Comparison of ENCODE assay signal across 1 cellular context in genomic region chr6:108684809-108685329, GRCh38.
TF ChIP-seq lines count a peak whose summit lies in the region.

No MANE protein-coding gene starts in this region.

TF ChIP-seq in K562, 482 proteins besides CTCF, POLR2A, EP300 and RAD21 (continued from another document and continues in another):
- TF ChIP-seq MBD1 (CRISPR knock-in tag; IDR thresholded peaks at IDR 0.05) (no peak), E2F1 (CRISPR knock-in tag; IDR thresholded peaks at IDR 0.05) (no peak), TFAP4 (CRISPR knock-in tag; IDR thresholded peaks at IDR 0.05; ENCODE audit: borderline replicate concordance) (no peak), KAT7 (CRISPR knock-in tag; IDR thresholded peaks at IDR 0.05; ENCODE audit: borderline replicate concordance) (no peak), ZNF282 (CRISPR knock-in tag; IDR thresholded peaks at IDR 0.05) (no peak), ZFPM2 (CRISPR knock-in tag; IDR thresholded peaks at IDR 0.05) (no peak), PRMT5 (CRISPR knock-in tag; IDR thresholded peaks at IDR 0.05) (no peak), ZNF398 (CRISPR knock-in tag; IDR thresholded peaks at IDR 0.05) (no peak), ZC3H8 (IDR thresholded peaks at IDR 0.05) (no peak), HDAC3 (IDR thresholded peaks at IDR 0.05; ENCODE audit: borderline replicate concordance, partially characterized antibody) (peak; percentile 39), SNIP1 (IDR thresholded peaks at IDR 0.05; ENCODE audit: low read depth) (no peak), GTF2B (IDR thresholded peaks at IDR 0.05; ENCODE audit: extremely low read depth, insufficient read length) (no peak), FOXM1 (IDR thresholded peaks at IDR 0.05; ENCODE audit: low read depth) (no peak), FOXM1 (CRISPR knock-in tag; IDR thresholded peaks at IDR 0.05; ENCODE audit: low read depth) (no peak), HES1 (IDR thresholded peaks at IDR 0.05; ENCODE audit: low read depth) (peak; percentile 65; the same call in 1 of the 2 replicates), PHTF2 (CRISPR knock-in tag; IDR thresholded peaks at IDR 0.05) (no peak), TEAD2 (tag; IDR thresholded peaks at IDR 0.05) (no peak), ZNF384 (IDR thresholded peaks at IDR 0.05; ENCODE audit: low read depth, low read length) (no peak), DEAF1 (CRISPR knock-in tag; IDR thresholded peaks at IDR 0.05) (no peak), ZNF140 (CRISPR knock-in tag; IDR thresholded peaks at IDR 0.05) (no peak), E4F1 (CRISPR knock-in tag; IDR thresholded peaks at IDR 0.05; ENCODE audit: borderline replicate concordance) (no peak), KAT2B (IDR thresholded peaks at IDR 0.05; ENCODE audit: low read depth, low read length) (no peak), ZNF143 (CRISPR knock-in tag; IDR thresholded peaks at IDR 0.05) (no peak), PML (IDR thresholded peaks at IDR 0.05; ENCODE audit: low read length) (no peak), PRDM10 (IDR thresholded peaks at IDR 0.05; ENCODE audit: partially characterized antibody) (no peak), ETV5 (CRISPR knock-in tag; IDR thresholded peaks at IDR 0.05; ENCODE audit: low read depth) (no peak), TAF15 (IDR thresholded peaks at IDR 0.05; ENCODE audit: low read depth, low read length) (no peak), XRCC5 (IDR thresholded peaks at IDR 0.05; ENCODE audit: low read depth, low read length) (no peak), SMAD3 (CRISPR knock-in tag; conservative IDR thresholded peaks at IDR 0.05) (no peak), ZNF764 (CRISPR knock-in tag; IDR thresholded peaks at IDR 0.05; ENCODE audit: low read depth) (no peak), CHAMP1 (IDR thresholded peaks at IDR 0.05) (no peak), RNF219 (CRISPR knock-in tag; IDR thresholded peaks at IDR 0.05) (no peak), FOXJ3 (CRISPR knock-in tag; IDR thresholded peaks at IDR 0.05) (no peak), MYNN (IDR thresholded peaks at IDR 0.05) (no peak), MYNN (CRISPR knock-in tag; IDR thresholded peaks at IDR 0.05) (no peak), ZNF324 (CRISPR knock-in tag; IDR thresholded peaks at IDR 0.05) (no peak), STAG1 (CRISPR knock-in tag; IDR thresholded peaks at IDR 0.05; ENCODE audit: borderline replicate concordance) (no peak), RFX5 (IDR thresholded peaks at IDR 0.05; ENCODE audit: low read depth, low read length) (no peak), TEAD4 (IDR thresholded peaks at IDR 0.05; ENCODE audit: low read length) (peak; percentile 44; the same call in 1 of the 2 replicates), TEAD4 (CRISPR knock-in tag; IDR thresholded peaks at IDR 0.05; ENCODE audit: borderline replicate concordance) (no peak)
